ENCODE assay signal across 19 cellular contexts in the genomic region with DNA sequence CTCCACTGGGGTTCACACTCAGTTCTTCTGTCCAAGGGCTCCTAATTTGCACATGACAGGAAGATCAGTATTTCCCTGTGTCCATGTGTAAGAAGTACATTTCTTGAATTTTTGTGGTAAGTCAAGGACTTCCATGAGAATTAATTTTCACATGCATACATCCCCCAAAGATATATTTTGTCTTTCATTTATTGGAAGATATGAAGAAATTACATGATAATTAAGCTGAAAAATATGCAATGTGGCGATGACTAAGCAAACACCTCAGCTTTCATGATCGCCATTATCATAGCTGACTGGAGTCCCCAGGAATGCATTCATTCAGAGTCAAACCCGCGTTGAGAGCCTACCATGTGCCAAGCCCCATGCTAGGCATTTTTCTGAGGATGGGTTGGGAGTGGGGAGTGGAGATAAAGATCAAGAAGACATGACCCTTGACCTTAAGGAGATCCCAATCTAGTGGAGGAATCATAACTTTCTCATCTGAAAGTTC.
DNase-seq lines count a peak whose midpoint lies in the region; ATAC-seq and TF ChIP-seq lines count a peak whose summit lies in the region.
"Had no signal": no experiment of that assay in that cellular context is flagged by ENCODE, and none has a peak within 500 bp of the region (broad histone marks: within the 10 kb centered on the region; RNA-seq: fewer than 3 reads in every experiment).

No MANE protein-coding gene starts in this region.

- H3K4me1 ChIP-seq in breast epithelium = no peaks in the 10 kb centered on the region
- peaks cover 12% of the 10 kb centered on the region for H3K4me1 ChIP-seq in A673 (ENCODE audit: insufficient read depth, low read length, poor library complexity, severe bottlenecking)
- no peaks in the 10 kb centered on the region for H3K4me1 ChIP-seq in psoas muscle
- H3K4me1 ChIP-seq: left ventricle myocardium inferior had no signal

- H3K27ac ChIP-seq in breast epithelium (no peak overlapping the region), SK-N-MC (peak overlapping the region; percentile 63), A673 (ENCODE audit: low read depth, low read length, poor library complexity, severe bottlenecking) (no peak overlapping the region), psoas muscle (no peak overlapping the region)
- H3K27ac ChIP-seq: 22Rv1, left ventricle myocardium inferior, transverse colon had no signal

- no peaks in the 10 kb centered on the region for H3K27me3 Mint-ChIP-seq in MCF 10A (ENCODE audit: insufficient read depth, unreplicated experiment)
- H3K27me3 Mint-ChIP-seq: activated CD8-positive, alpha-beta memory T cell treated with anti-CD3 and anti-CD28 coated beads, Interleukin-2, amount 10 ng/mL, durations not matched to agents 7 days and 5 days had no signal

- no peak overlapping the region for H3K4me3 ChIP-seq in breast epithelium
- H3K4me3 ChIP-seq in SK-N-MC = no peak overlapping the region
- no peak overlapping the region for H3K4me3 ChIP-seq in foreskin fibroblast (ENCODE audit: low read depth in 1 of 2, low read length in 2 of 2)
- no peak overlapping the region for H3K4me3 ChIP-seq in A673 (ENCODE audit: low read depth, low read length, poor library complexity, severe bottlenecking)
- no peak overlapping the region for H3K4me3 ChIP-seq in psoas muscle
- H3K4me3 ChIP-seq: left ventricle myocardium inferior, transverse colon had no signal

- no peaks in the 10 kb centered on the region for H3K9me3 Mint-ChIP-seq in MCF 10A (ENCODE audit: unreplicated experiment)
- H3K9me3 Mint-ChIP-seq: IgD-negative memory B cell, neural crest cell had no signal

- CTCF ChIA-PET in MCF 10A (lab: Yijun Ruan, JAX) (interaction anchor here (0.6 to 1.6 kb wide), 6 partner anchors 11 to 157 kb away, joined by 3 to 6 read pairs (median 4); no protein-coding TSS in a partner anchor), A673 (lab: Charles Lee) (no interaction called here)

- H3K9me3 ChIP-seq in breast epithelium (no peaks in the 10 kb centered on the region), SK-N-MC (ENCODE audit: low read depth, low read length) (no peaks in the 10 kb centered on the region), A673 (ENCODE audit: low read depth, low read length, poor library complexity, severe bottlenecking) (no peaks in the 10 kb centered on the region), psoas muscle (no peaks in the 10 kb centered on the region)
- H3K9me3 ChIP-seq: left ventricle myocardium inferior, transverse colon had no signal

- peaks cover 20% of the 10 kb centered on the region for H3K4me1 Mint-ChIP-seq in MCF 10A (ENCODE audit: insufficient read depth, unreplicated experiment)
- H3K4me1 Mint-ChIP-seq: activated CD8-positive, alpha-beta memory T cell treated with anti-CD3 and anti-CD28 coated beads, Interleukin-2, amount 10 ng/mL, durations not matched to agents 7 days and 5 days; IgD-negative memory B cell; neural crest cell had no signal

- H3K9ac ChIP-seq in SK-N-MC (ENCODE audit: insufficient read length) = no peak overlapping the region

- H3K36me3 ChIP-seq in breast epithelium (no peaks in the 10 kb centered on the region), SK-N-MC (ENCODE audit: insufficient read depth, low read length) (no peaks in the 10 kb centered on the region), A673 (ENCODE audit: insufficient read depth, low read length, poor library complexity, severe bottlenecking) (no peaks in the 10 kb centered on the region), psoas muscle (ENCODE audit: insufficient read depth in 1 of 2, low read depth in 1 of 2) (no peaks in the 10 kb centered on the region)
- H3K36me3 ChIP-seq: left ventricle myocardium inferior, transverse colon had no signal

- 95 to 99% (median 95%) methylated on average over 4 of the region's 4 CpGs for WGBS in psoas muscle, 3 donors

- no peaks in the 10 kb centered on the region for H3K36me3 Mint-ChIP-seq in MCF 10A (ENCODE audit: insufficient read depth, unreplicated experiment)
- H3K36me3 Mint-ChIP-seq: activated CD8-positive, alpha-beta memory T cell treated with anti-CD3 and anti-CD28 coated beads, Interleukin-2, amount 10 ng/mL, durations not matched to agents 7 days and 5 days; IgD-negative memory B cell had no signal

- no peaks in the 10 kb centered on the region for H3K27me3 ChIP-seq in breast epithelium
- H3K27me3 ChIP-seq in A673 (replicated peaks; ENCODE audit: insufficient read depth, low read depth, low read length, poor library complexity) = no peaks in the 10 kb centered on the region
- H3K27me3 ChIP-seq in psoas muscle (ENCODE audit: insufficient read depth in 3 of 3, low read length in 2 of 3) = peaks cover 0 to 2% (median 0%) of the 10 kb centered on the region in 3 donors
- H3K27me3 ChIP-seq: transverse colon had no signal

- no peak for ATAC-seq in psoas muscle
- ATAC-seq: activated CD8-positive, alpha-beta memory T cell treated with anti-CD3 and anti-CD28 coated beads, Interleukin-2, amount 10 ng/mL, durations not matched to agents 7 days and 5 days had no signal

- peak overlapping the region; percentile 93 for H3K27ac Mint-ChIP-seq in MCF 10A (ENCODE audit: low read depth, unreplicated experiment)
- H3K27ac Mint-ChIP-seq: activated CD8-positive, alpha-beta memory T cell treated with anti-CD3 and anti-CD28 coated beads, Interleukin-2, amount 10 ng/mL, durations not matched to agents 7 days and 5 days had no signal

- DNase-seq in MCF 10A (ENCODE audit: unreplicated experiment) = peak; percentile 69
- no peak for DNase-seq in breast epithelium (ENCODE audit: low spot score in 2 of 2)
- DNase-seq in SK-N-MC (ENCODE audit: low read depth, low spot score) = no peak
- peak; percentile 68 to 74 for DNase-seq in foreskin fibroblast
- DNase-seq in activated T-cell treated with anti-CD3 and anti-CD28 coated beads for 4 hours = no peak
- DNase-seq in stimulated activated CD4-positive, alpha-beta T cell treated with anti-CD3 and anti-CD28 coated beads, Interleukin-2, amount 100 ng/mL, for 48 hours = no peak
- DNase-seq in A673 (ENCODE audit: low spot score) = no peak
- DNase-seq in psoas muscle = no peak
- DNase-seq: activated CD8-positive, alpha-beta memory T cell treated with anti-CD3 and anti-CD28 coated beads, Interleukin-2, amount 10 ng/mL, durations not matched to agents 7 days and 5 days; DMS 273 treated with DMSO at 0.1 percent for 48 hours; head of caudate nucleus; left ventricle myocardium inferior; NCI-H526; SIG-M5; stimulated activated CD4-positive, alpha-beta T cell treated with anti-CD3 and anti-CD28 coated beads, Interleukin-12 subunit alpha, Interleukin-12 subunit beta, amount 100 ng/mL, for 4 hours; transverse colon had no signal

- intact Hi-C loops in MCF 10A (cut with micrococcal nuclease) = loop anchor here (1.0 to 5.0 kb wide), 5 partner anchors 23 to 156 kb away; partner anchors contain the start of gene F3
- intact Hi-C loops in breast epithelium (cut with DNase I; ENCODE audit: low total_unique reads) = no loop called here
- intact Hi-C loops in A673 (cut with micrococcal nuclease; ENCODE audit: unreplicated experiment) = no loop called here
- intact Hi-C loops in psoas muscle (cut with DNase I) = no loop called here

- TF ChIP-seq CTCF in MCF 10A (IDR thresholded peaks at IDR 0.05; ENCODE audit: unreplicated experiment) (no peak), breast epithelium (IDR thresholded peaks at IDR 0.05) (no peak), foreskin fibroblast (IDR thresholded peaks at IDR 0.05; ENCODE audit: low read depth, low read length) (no peak), A673 (conservative IDR thresholded peaks at IDR 0.05; ENCODE audit: low read depth, low read length) (no peak), psoas muscle (IDR thresholded peaks at IDR 0.05) (no peak)

- BruUV-seq in MCF 10A (replicated peaks; lab: Mats Ljungman, UMichigan) = no TSS peak
- BruUV-seq in A673 (replicated peaks; lab: Mats Ljungman, UMichigan) = no TSS peak

- no peak overlapping the region for H3K4me3 Mint-ChIP-seq in MCF 10A (ENCODE audit: unreplicated experiment)
- H3K4me3 Mint-ChIP-seq: activated CD8-positive, alpha-beta memory T cell treated with anti-CD3 and anti-CD28 coated beads, Interleukin-2, amount 10 ng/mL, durations not matched to agents 7 days and 5 days; IgD-negative memory B cell; neural crest cell had no signal

- POLR2A ChIA-PET in MCF 10A (lab: Yijun Ruan, JAX) = interaction anchor here (0.6 to 1.6 kb wide), 11 partner anchors 8 to 137 kb away, joined by 3 to 13 read pairs (median 4); no protein-coding TSS in a partner anchor
- POLR2A ChIA-PET in A673 (lab: Charles Lee; ENCODE audit: low non-redundant PET) = no interaction called here

- TF ChIP-seq POLR2A in breast epithelium (IDR thresholded peaks at IDR 0.05) = no peak

Comparison
In these comparisons a context has a peak if more than half of its experiments do, and no peak if none do; other contexts are left out.
1. DNase-seq: peak in MCF 10A (single experiment) and foreskin fibroblast (2 of 2); none in breast epithelium (0 of 2), SK-N-MC (single experiment), activated T-cell treated with anti-CD3 and anti-CD28 coated beads for 4 hours (single experiment), stimulated activated CD4-positive, alpha-beta T cell treated with anti-CD3 and anti-CD28 coated beads, Interleukin-2, amount 100 ng/mL, for 48 hours (0 of 2), A673 (single experiment) and psoas muscle (0 of 2).